Comparison of ENCODE assay signal across 22 cellular contexts in the genomic region with DNA sequence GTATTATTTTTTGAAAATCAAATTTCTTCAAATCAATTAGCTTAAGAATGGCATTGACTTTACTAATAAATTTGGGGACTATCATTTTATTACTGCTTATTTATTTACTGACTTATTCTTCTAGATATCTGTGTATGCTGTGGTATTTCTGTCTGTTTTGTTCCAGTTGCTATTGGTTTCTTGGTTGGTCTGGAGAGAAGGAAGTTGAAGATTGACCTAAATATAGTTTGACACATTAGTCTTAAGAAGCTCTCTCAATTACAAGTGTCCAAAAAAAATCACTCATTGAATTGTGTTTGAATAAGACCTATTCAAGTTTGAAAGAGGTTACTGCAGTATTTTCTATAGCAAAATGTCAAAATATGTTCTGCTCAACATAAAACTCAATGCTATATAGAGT.
DNase-seq lines count a peak whose midpoint lies in the region; ATAC-seq, FAIRE-seq and TF ChIP-seq lines count a peak whose summit lies in the region.
"Had no signal": no experiment of that assay in that cellular context is flagged by ENCODE, and none has a peak within 500 bp of the region (broad histone marks: within the 10 kb centered on the region; RNA-seq: fewer than 3 reads in every experiment).

No MANE protein-coding gene starts in this region.

- H3K4me1 ChIP-seq in colonic mucosa = no peaks in the 10 kb centered on the region
- H3K4me1 ChIP-seq: sigmoid colon had no signal

- no peaks in the 10 kb centered on the region for H3K27me3 ChIP-seq in colonic mucosa
- H3K27me3 ChIP-seq: sigmoid colon had no signal

- H3K27ac ChIP-seq in colonic mucosa = no peak overlapping the region
- H3K27ac ChIP-seq: sigmoid colon, WERI-Rb-1 had no signal

- FAIRE-seq in endometrium (lab: Jason Lieb, UNC) = peak; percentile 33

- intact Hi-C loops in colonic mucosa (cut with DNase I) = no loop called here

- no peak for DNase-seq in central memory CD4-positive, alpha-beta T cell
- no peak for DNase-seq in colonic mucosa
- DNase-seq in SKM-1 treated with dmso at 0.1 percent for 144 hours (lab: John Stamatoyannopoulos, UW; ENCODE audit: unreplicated experiment) = no peak
- DNase-seq: activated CD4-positive, alpha-beta T cell treated with anti-CD3 and anti-CD28 coated beads for 48 hours; activated T-cell treated with anti-CD3 and anti-CD28 coated beads, Interleukin-2, amount 50 U/mL, for 4 hours; C1 segment of cervical spinal cord; COR-L47; H7; mesendoderm; NCI-H1436 treated with DMSO at 0.1 percent for 48 hours; NCI-H2107; NCI-H446 treated with DMSO at 0.1 percent for 48 hours; sigmoid colon; SK-N-SH; stimulated activated CD4-positive, alpha-beta T cell treated with anti-CD3 and anti-CD28 coated beads, Interleukin-4, amount 100 ng/mL, for 4 hours; stimulated activated naive B cell treated with anti-CD40 and anti-IgM and Interleukin-4, amounts not matched to agents 10 μg/mL and 1 μg/mL and 100 μg/mL, for 72 hours; WERI-Rb-1 had no signal

- no peaks in the 10 kb centered on the region for H3K9me3 ChIP-seq in colonic mucosa
- H3K9me3 ChIP-seq: SK-N-SH had no signal

- no peak overlapping the region for H3K9ac ChIP-seq in colonic mucosa (ENCODE audit: low read depth in 2 of 2, low read length in 2 of 2)
- H3K9ac ChIP-seq: SK-N-SH had no signal

- peak; percentile 33 for ATAC-seq in GM18858 (IDR thresholded peaks at IDR 0.05; ENCODE audit: unreplicated experiment)
- ATAC-seq in HG02885 (IDR thresholded peaks at IDR 0.05; ENCODE audit: poor library complexity, unreplicated experiment) = peak; percentile 38
- peak; percentile 31 for ATAC-seq in HG03565 (IDR thresholded peaks at IDR 0.05; ENCODE audit: unreplicated experiment)
- ATAC-seq in HG02973 (IDR thresholded peaks at IDR 0.05; ENCODE audit: unreplicated experiment) = no peak
- ATAC-seq: activated T-cell treated with anti-CD3 and anti-CD28 coated beads, Interleukin-2, amount 50 U/mL, for 4 hours had no signal

- no peak for TF ChIP-seq CTCF in colonic mucosa (IDR thresholded peaks at IDR 0.05)

- H3K36me3 ChIP-seq in colonic mucosa = no peaks in the 10 kb centered on the region
- H3K36me3 ChIP-seq: sigmoid colon, WERI-Rb-1 had no signal

- no peak overlapping the region for H3K4me3 ChIP-seq in colonic mucosa
- H3K4me3 ChIP-seq: sigmoid colon had no signal
